ENCODE assay signal across 9 cellular contexts in the genomic region with DNA sequence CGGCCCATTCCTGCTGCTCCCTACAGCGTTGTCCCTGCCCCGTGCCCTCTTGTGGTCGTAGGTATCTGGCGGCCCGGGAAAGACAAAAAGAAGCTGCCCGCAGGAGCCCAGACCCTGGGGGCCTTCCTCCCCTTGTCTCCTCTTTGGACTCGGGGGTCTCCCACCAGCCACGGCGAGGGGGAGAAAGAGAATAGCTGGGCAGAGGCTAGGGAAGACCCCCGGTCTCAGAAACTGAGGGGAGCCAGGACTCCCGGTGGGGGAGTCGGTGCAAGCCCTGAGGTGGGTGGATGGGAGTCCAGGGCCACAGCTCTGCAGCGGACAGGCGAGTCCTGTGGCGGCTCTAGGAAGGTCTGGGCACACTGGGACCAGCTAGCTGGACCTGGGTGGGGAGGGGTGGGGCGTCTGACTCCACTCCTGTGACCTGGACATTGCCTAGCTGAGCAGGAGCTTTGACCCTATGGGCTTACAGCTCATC. TPM values are rescaled to one million over a fixed set of nuclear protein-coding genes. Genes with fewer than 3 reads are reported as not detected.
A peak's percentile ranks its signal among the peaks of the same experiment; 100 is the strongest.
DNase-seq lines count a peak whose midpoint lies in the region; ATAC-seq and TF ChIP-seq lines count a peak whose summit lies in the region.
"Had no signal": no experiment of that assay in that cellular context is flagged by ENCODE, and none has a peak within 500 bp of the region (broad histone marks: within the 10 kb centered on the region; RNA-seq: fewer than 3 reads in every experiment).

No MANE protein-coding gene starts in this region.

- H3K4me1 Mint-ChIP-seq in stimulated activated naive CD8-positive, alpha-beta T cell treated with anti-CD3 and anti-CD28 coated beads, Interleukin-15, Interleukin-2, amounts not matched to agents 100 ng/mL and 50 ng/mL, for 24 hours (ENCODE audit: low read depth): peaks cover 45% of the 10 kb centered on the region
- H3K4me1 Mint-ChIP-seq in chondrocyte (ENCODE audit: low read depth): no peaks in the 10 kb centered on the region

- H3K36me3 Mint-ChIP-seq in stimulated activated naive CD8-positive, alpha-beta T cell treated with anti-CD3 and anti-CD28 coated beads, Interleukin-15, Interleukin-2, amounts not matched to agents 100 ng/mL and 50 ng/mL, for 24 hours (ENCODE audit: low read depth): no peaks in the 10 kb centered on the region
- H3K36me3 Mint-ChIP-seq in chondrocyte (ENCODE audit: low read depth): no peaks in the 10 kb centered on the region

- H3K9ac ChIP-seq in mucosa of rectum (ENCODE audit: low read depth in 1 of 2, low read length in 2 of 2): peak overlapping the region; percentile 60 to 66

- TF ChIP-seq CTCF in chondrocyte (IDR thresholded peaks at IDR 0.05) (no peak), vagina (IDR thresholded peaks at IDR 0.05) (no peak)

- no peaks in the 10 kb centered on the region for H3K27me3 ChIP-seq in mucosa of rectum (ENCODE audit: control insufficient read depth in 2 of 2, insufficient read depth in 2 of 2, low read length in 2 of 2)
- no peaks in the 10 kb centered on the region for H3K27me3 ChIP-seq in vagina

- DNase-seq in stimulated activated naive CD8-positive, alpha-beta T cell treated with anti-CD3 and anti-CD28 coated beads, Interleukin-15, Interleukin-2, amounts not matched to agents 100 U/mL and 50 U/mL, for 24 hours: no peak
- DNase-seq in chondrocyte (ENCODE audit: low spot score) (peak; percentile 68), vagina (ENCODE audit: extremely low spot score in 2 of 2) (peak in 1 of 2 donors; percentile 85)
- DNase-seq in effector CD8-positive, alpha-beta T cell (lab: John Stamatoyannopoulos, UW): no peak
- DNase-seq: NCI-H146 had no signal

- peak overlapping the region; percentile 97 for H3K27ac Mint-ChIP-seq in stimulated activated naive CD8-positive, alpha-beta T cell treated with anti-CD3 and anti-CD28 coated beads, Interleukin-15, Interleukin-2, amounts not matched to agents 100 ng/mL and 50 ng/mL, for 24 hours
- no peak overlapping the region for H3K27ac Mint-ChIP-seq in chondrocyte (ENCODE audit: unreplicated experiment)

- no peaks in the 10 kb centered on the region for H3K9me3 Mint-ChIP-seq in stimulated activated naive CD8-positive, alpha-beta T cell treated with anti-CD3 and anti-CD28 coated beads, Interleukin-15, Interleukin-2, amounts not matched to agents 100 ng/mL and 50 ng/mL, for 24 hours
- H3K9me3 Mint-ChIP-seq in chondrocyte (ENCODE audit: low read depth): no peaks in the 10 kb centered on the region

- intact Hi-C loops in vagina (cut with DNase I): no loop called here

- no peaks in the 10 kb centered on the region for H3K9me3 ChIP-seq in mucosa of rectum (ENCODE audit: control insufficient read depth in 2 of 2, low read length in 2 of 2)
- no peaks in the 10 kb centered on the region for H3K9me3 ChIP-seq in vagina

- no peak for TF ChIP-seq POLR2A in vagina (IDR thresholded peaks at IDR 0.05)

- peak overlapping the region in 1 of 2 donors; percentile 56 for H3K27ac ChIP-seq in mucosa of rectum (ENCODE audit: low read depth in 2 of 2, low read length in 2 of 2)
- H3K27ac ChIP-seq in vagina: peak overlapping the region; percentile 34

- no peaks in the 10 kb centered on the region for H3K27me3 Mint-ChIP-seq in stimulated activated naive CD8-positive, alpha-beta T cell treated with anti-CD3 and anti-CD28 coated beads, Interleukin-15, Interleukin-2, amounts not matched to agents 100 ng/mL and 50 ng/mL, for 24 hours
- H3K27me3 Mint-ChIP-seq in chondrocyte (ENCODE audit: low read depth): peaks cover 5% of the 10 kb centered on the region

- peaks cover 2 to 9% of the 10 kb centered on the region in 2 donors for H3K4me1 ChIP-seq in mucosa of rectum (ENCODE audit: control insufficient read depth in 2 of 2, insufficient read depth in 2 of 2, low read length in 2 of 2)
- peaks cover 21% of the 10 kb centered on the region for H3K4me1 ChIP-seq in vagina

- H3K4me3 ChIP-seq in mucosa of rectum (ENCODE audit: low read length in 2 of 2): peak overlapping the region; percentile 72 to 76
- peak overlapping the region; percentile 36 to 44 for H3K4me3 ChIP-seq in vagina

- ATAC-seq in stimulated activated naive CD8-positive, alpha-beta T cell treated with anti-CD3 and anti-CD28 coated beads, Interleukin-15, Interleukin-2, amounts not matched to agents 100 U/mL and 50 U/mL, for 24 hours: no peak
- ATAC-seq in esophagus mucosa: no peak
- no peak for ATAC-seq in HG02970 (IDR thresholded peaks at IDR 0.05; ENCODE audit: low FRiP score, unreplicated experiment)

- no peaks in the 10 kb centered on the region for H3K36me3 ChIP-seq in mucosa of rectum (ENCODE audit: control insufficient read depth in 2 of 2, insufficient read depth in 2 of 2, low read length in 2 of 2)
- H3K36me3 ChIP-seq in vagina: no peaks in the 10 kb centered on the region

- H3K4me3 Mint-ChIP-seq in stimulated activated naive CD8-positive, alpha-beta T cell treated with anti-CD3 and anti-CD28 coated beads, Interleukin-15, Interleukin-2, amounts not matched to agents 100 ng/mL and 50 ng/mL, for 24 hours: peak overlapping the region; percentile 85
- no peak overlapping the region for H3K4me3 Mint-ChIP-seq in chondrocyte (ENCODE audit: unreplicated experiment)

RNA-seq across cellular contexts. Expression of a gene that starts 1.3 kb away (rescaled TPM):
- total RNA-seq in chondrocyte: 0.07 TPM in 1 of 3 replicates, not detected in the others
- total RNA-seq in vagina: not detected
- total RNA-seq in esophagus mucosa: 0.04 TPM
